In genomic region chr2:24588294-24588693, GRCh38 we compare ENCODE assay signal across 26 cellular contexts.
"Had no signal": no experiment of that assay in that cellular context is flagged by ENCODE, and none has a peak within 500 bp of the region (broad histone marks: within the 10 kb centered on the region; RNA-seq: fewer than 3 reads in every experiment).

No MANE protein-coding gene starts in this region.

- H3K9me3 Mint-ChIP-seq: activated naive CD8-positive, alpha-beta T cell treated with anti-CD3 and anti-CD28 coated beads, Interleukin-2, amount 10 ng/mL, durations not matched to agents 7 days and 5 days; central memory CD8-positive, alpha-beta T cell had no signal

- H3K27me3 Mint-ChIP-seq: activated CD8-positive, alpha-beta memory T cell treated with anti-CD3 and anti-CD28 coated beads, Interleukin-2, amount 10 ng/mL, durations not matched to agents 7 days and 5 days; activated naive CD8-positive, alpha-beta T cell treated with anti-CD3 and anti-CD28 coated beads, Interleukin-2, amount 10 ng/mL, durations not matched to agents 7 days and 5 days; activated T-helper 17 cell treated with anti-CD3 and anti-CD28 coated beads, Interleukin-2, amount 50 U/mL, for 72 hours; central memory CD8-positive, alpha-beta T cell; naive thymus-derived CD8-positive, alpha-beta T cell had no signal

- H3K36me3 ChIP-seq: breast epithelium, gastrocnemius medialis, ovary, right atrium auricular region, transverse colon had no signal

- DNase-seq: activated CD4-positive, alpha-beta T cell treated with anti-CD3 and anti-CD28 coated beads, Interleukin-2, amount 50 U/mL, for 48 hours; activated CD8-positive, alpha-beta memory T cell treated with anti-CD3 and anti-CD28 coated beads, Interleukin-2, amount 10 ng/mL, durations not matched to agents 7 days and 5 days; activated naive CD4-positive, alpha-beta T cell; activated naive CD8-positive, alpha-beta T cell treated with anti-CD3 and anti-CD28 coated beads, Interleukin-2, amount 10 ng/mL, durations not matched to agents 7 days and 5 days; amniotic stem cell; effector memory CD4-positive, alpha-beta T cell; esophagus squamous epithelium; gastrocnemius medialis; hypothalamus; islet precursor cell; left cardiac atrium; naive thymus-derived CD8-positive, alpha-beta T cell; ovary; psoas muscle; stimulated activated CD4-positive, alpha-beta T cell treated with anti-CD3 and anti-CD28 coated beads, Interleukin-12 subunit alpha, Interleukin-12 subunit beta, amount 100 ng/mL, for 4 hours; stimulated activated CD4-positive, alpha-beta T cell treated with anti-CD3 and anti-CD28 coated beads, Interleukin-4, amount 100 ng/mL, for 4 hours; T-helper 1 cell; transverse colon had no signal

- H3K27ac ChIP-seq: breast epithelium, esophagus squamous epithelium, gastrocnemius medialis, neutrophil, ovary, psoas muscle, right atrium auricular region, transverse colon had no signal

- H3K27me3 ChIP-seq: breast epithelium, esophagus squamous epithelium, gastrocnemius medialis, neutrophil, ovary, right atrium auricular region, transverse colon had no signal

- H3K4me1 Mint-ChIP-seq: mesothelial cell of epicardium had no signal

- H3K9me3 ChIP-seq: breast epithelium, esophagus squamous epithelium, gastrocnemius medialis, neutrophil, ovary, psoas muscle, right atrium auricular region, transverse colon had no signal

- H3K4me3 Mint-ChIP-seq: activated CD8-positive, alpha-beta memory T cell treated with anti-CD3 and anti-CD28 coated beads, Interleukin-2, amount 10 ng/mL, durations not matched to agents 7 days and 5 days; activated naive CD8-positive, alpha-beta T cell treated with anti-CD3 and anti-CD28 coated beads, Interleukin-2, amount 10 ng/mL, durations not matched to agents 7 days and 5 days; central memory CD8-positive, alpha-beta T cell; mesothelial cell of epicardium; naive thymus-derived CD8-positive, alpha-beta T cell had no signal

- H3K27ac Mint-ChIP-seq: activated CD8-positive, alpha-beta memory T cell treated with anti-CD3 and anti-CD28 coated beads, Interleukin-2, amount 10 ng/mL, durations not matched to agents 7 days and 5 days; activated naive CD8-positive, alpha-beta T cell treated with anti-CD3 and anti-CD28 coated beads, Interleukin-2, amount 10 ng/mL, durations not matched to agents 7 days and 5 days; mesothelial cell of epicardium had no signal

- H3K4me1 ChIP-seq: breast epithelium, esophagus squamous epithelium, right atrium auricular region had no signal

- ATAC-seq: activated CD8-positive, alpha-beta memory T cell treated with anti-CD3 and anti-CD28 coated beads, Interleukin-2, amount 10 ng/mL, durations not matched to agents 7 days and 5 days; activated T-helper 17 cell treated with anti-CD3 and anti-CD28 coated beads, Interleukin-2, amount 50 U/mL, for 72 hours; gastrocnemius medialis; left cardiac atrium; naive thymus-derived CD8-positive, alpha-beta T cell; psoas muscle had no signal

- H3K4me3 ChIP-seq: breast epithelium, esophagus squamous epithelium, gastrocnemius medialis, ovary, psoas muscle, right atrium auricular region, transverse colon had no signal

- FAIRE-seq: colon, urothelium cell line had no signal
